Comparison of ENCODE assay signal across 11 cellular contexts in the genomic region with DNA sequence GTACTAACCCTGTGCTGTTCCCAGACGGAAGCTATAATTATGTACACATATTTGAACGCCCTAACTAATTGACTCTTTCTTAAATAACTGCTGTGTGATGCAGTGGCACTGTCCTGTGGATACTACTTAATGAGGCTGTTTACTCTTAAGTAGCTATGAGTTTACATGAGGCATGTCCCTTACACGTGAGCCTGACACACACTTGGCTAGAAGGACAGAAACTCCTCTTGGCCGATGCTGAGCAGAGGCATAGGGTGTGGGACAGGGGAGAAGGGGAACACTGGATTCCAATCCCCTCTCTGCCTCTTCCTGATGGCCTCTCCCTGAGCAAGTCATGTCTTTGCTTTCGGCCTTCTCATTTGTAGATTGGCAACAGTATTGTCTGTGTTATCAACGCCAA. TPM values are rescaled to one million over a fixed set of nuclear protein-coding genes. Genes with fewer than 3 reads are reported as not detected.
DNase-seq lines count a peak whose midpoint lies in the region; ATAC-seq and TF ChIP-seq lines count a peak whose summit lies in the region.
"Had no signal": no experiment of that assay in that cellular context is flagged by ENCODE, and none has a peak within 500 bp of the region (broad histone marks: within the 10 kb centered on the region; RNA-seq: fewer than 3 reads in every experiment).

No MANE protein-coding gene starts in this region.

- H3K27me3 Mint-ChIP-seq in osteocyte (ENCODE audit: unreplicated experiment): no peaks in the 10 kb centered on the region

- CTCF ChIA-PET in AG04450 (lab: Charles Lee): interaction anchor here (0.5 to 1.6 kb wide), 2 partner anchors 18 to 46 kb away, joined by 3 to 10 read pairs; no protein-coding TSS in a partner anchor

- no peaks in the 10 kb centered on the region for H3K27me3 ChIP-seq in AG04450 (ENCODE audit: control insufficient read depth, insufficient read depth, low read length)

- H3K4me3 ChIP-seq in AG04450 (ENCODE audit: low read depth, low read length): no peak overlapping the region

- DNase-seq in AG04450 (ENCODE audit: low read depth, low spot score) (no peak), NCI-H69 (lab: John Stamatoyannopoulos, UW) (peak; percentile 47), fibroblast of peridontal ligament (ENCODE audit: extremely low read depth) (peak; percentile 41), osteocyte (ENCODE audit: extremely low spot score, unreplicated experiment) (peak; percentile 36), SHP77 (lab: John Stamatoyannopoulos, UW) (no peak), NCI-H524 (lab: John Stamatoyannopoulos, UW) (no peak), NCI-H345 (lab: John Stamatoyannopoulos, UW) (no peak)
- DNase-seq: activated CD4-positive, alpha-beta T cell treated with anti-CD3 and anti-CD28 coated beads for 4 hours; amygdala; effector CD8-positive, alpha-beta T cell had no signal

- H3K9me3 Mint-ChIP-seq in osteocyte (ENCODE audit: unreplicated experiment): no peaks in the 10 kb centered on the region

- POLR2A ChIA-PET in AG04450 (lab: Yijun Ruan, JAX): interaction anchor here (0.6 kb wide), 1 partner anchor 585 kb away, joined by 3 read pairs; no protein-coding TSS in a partner anchor

- peak overlapping the region; percentile 12 for H3K27ac ChIP-seq in AG04450 (ENCODE audit: low read depth, low read length)

- TF ChIP-seq CTCF in AG04450 (IDR thresholded peaks at IDR 0.05; ENCODE audit: low read depth, low read length) (no peak), osteocyte (IDR thresholded peaks at IDR 0.05) (no peak)

- H3K36me3 Mint-ChIP-seq in osteocyte (ENCODE audit: unreplicated experiment): peaks cover 14% of the 10 kb centered on the region

- peaks cover 55% of the 10 kb centered on the region for H3K4me1 Mint-ChIP-seq in osteocyte (ENCODE audit: unreplicated experiment)

- no peaks in the 10 kb centered on the region for H3K9me3 ChIP-seq in AG04450 (ENCODE audit: control insufficient read depth, insufficient read depth, low read length)

- H3K27ac Mint-ChIP-seq in osteocyte (ENCODE audit: unreplicated experiment): peak overlapping the region; percentile 72

- ATAC-seq in HG03196 (IDR thresholded peaks at IDR 0.05; ENCODE audit: unreplicated experiment): no peak

- no peak overlapping the region for H3K4me3 Mint-ChIP-seq in osteocyte (ENCODE audit: unreplicated experiment)

RNA-seq across cellular contexts. Expression of gene EHD4, which starts 21.9 kb away (rescaled TPM):
- 19.3 and 22.4 TPM in 2 replicates for polyA plus RNA-seq in AG04450 (2011; rRNA removed)
- 27.8 and 32.8 TPM in 2 replicates for polyA minus RNA-seq in AG04450 (2011; rRNA and poly(A)+ RNA removed)
- 20.9 and 21.7 TPM in 2 replicates for total RNA-seq in osteocyte

RNA-seq across cellular contexts. Expression of gene SPTBN5, which starts 56.7 kb away (rescaled TPM):
- polyA plus RNA-seq in AG04450 (2011; rRNA removed): 0.14 and 0.30 TPM in 2 replicates
- polyA minus RNA-seq in AG04450 (2011; rRNA and poly(A)+ RNA removed): 0.04 and 0.09 TPM in 2 replicates
- 3.0 and 3.2 TPM in 2 replicates for total RNA-seq in osteocyte

Comparison
In these comparisons a context has a peak if more than half of its experiments do, and no peak if none do; other contexts are left out.
1. DNase-seq: peak in NCI-H69 (single experiment), fibroblast of peridontal ligament (single experiment) and osteocyte (single experiment); none in AG04450 (single experiment), SHP77 (0 of 2), NCI-H524 (0 of 2) and NCI-H345 (single experiment).